In genomic region chr2:63064197-63064596, GRCh38 we compare ENCODE assay signal across 22 cellular contexts. TPM values are rescaled to one million over a fixed set of nuclear protein-coding genes. Genes with fewer than 3 reads are reported as not detected.
DNase-seq lines count a peak whose midpoint lies in the region; ATAC-seq, FAIRE-seq and TF ChIP-seq lines count a peak whose summit lies in the region.
"Had no signal": no experiment of that assay in that cellular context is flagged by ENCODE, and none has a peak within 500 bp of the region (broad histone marks: within the 10 kb centered on the region; RNA-seq: fewer than 3 reads in every experiment).

No MANE protein-coding gene starts in this region.

- H3K27ac ChIP-seq in HepG2 (ENCODE audit: extremely low read length, insufficient read depth, low read length) = no peak overlapping the region
- no peak overlapping the region for H3K27ac ChIP-seq in right lobe of liver
- no peak overlapping the region for H3K27ac ChIP-seq in psoas muscle
- H3K27ac ChIP-seq: BLaER1 treated with 17β-estradiol and CSF1 and Interleukin-3, amounts not matched to agents 10 nM and 100 nM had no signal

- POLR2A ChIA-PET in HepG2 (lab: Yijun Ruan, JAX) = no interaction called here

- no peaks in the 10 kb centered on the region for H4K20me1 ChIP-seq in HepG2 (ENCODE audit: insufficient read depth, low read length)

- H3K36me3 ChIP-seq in HepG2 (replicated peaks in 1 of 2; ENCODE audit: control insufficient read depth in 1 of 2, insufficient read depth in 2 of 2, low read length in 2 of 2) (no peaks in the 10 kb centered on the region), right lobe of liver (no peaks in the 10 kb centered on the region), psoas muscle (ENCODE audit: insufficient read depth in 1 of 2, low read depth in 1 of 2) (no peaks in the 10 kb centered on the region)
- H3K36me3 ChIP-seq: BLaER1 treated with 17β-estradiol and CSF1 and Interleukin-3, amounts not matched to agents 10 nM and 100 nM had no signal

- H3K9ac ChIP-seq in HepG2 (ENCODE audit: insufficient read depth, low read depth, low read length) = no peak overlapping the region
- H3K9ac ChIP-seq: BLaER1 treated with 17β-estradiol and CSF1 and Interleukin-3, amounts not matched to agents 10 nM and 100 nM had no signal

- H3K4me1 Mint-ChIP-seq in chondrocyte (ENCODE audit: low read depth) = peaks cover 5% of the 10 kb centered on the region

- ATAC-seq in HepG2 (no peak), right lobe of liver (no peak), HG03159 (IDR thresholded peaks at IDR 0.05; ENCODE audit: unreplicated experiment) (no peak), psoas muscle (no peak)

- H3K27me3 Mint-ChIP-seq in chondrocyte (ENCODE audit: low read depth) = peaks cover 71% of the 10 kb centered on the region

- intact Hi-C loops in HepG2 (cut with micrococcal nuclease; ENCODE audit: unreplicated experiment) = no loop called here
- intact Hi-C loops in right lobe of liver (cut with DNase I) = no loop called here
- intact Hi-C loops in psoas muscle (cut with DNase I) = no loop called here

- TF ChIP-seq CTCF in HepG2 (CRISPR knock-in tag; IDR thresholded peaks at IDR 0.05) = no peak
- TF ChIP-seq CTCF in right lobe of liver (IDR thresholded peaks at IDR 0.05) = no peak
- no peak for TF ChIP-seq CTCF in psoas muscle (IDR thresholded peaks at IDR 0.05)
- no peak for TF ChIP-seq CTCF in chondrocyte (IDR thresholded peaks at IDR 0.05)

- H3K27ac Mint-ChIP-seq in chondrocyte (ENCODE audit: unreplicated experiment) = no peak overlapping the region
- H3K27ac Mint-ChIP-seq: CD8-positive, alpha-beta memory T cell had no signal

- peak; percentile 4 for DNase-seq in NCI-H1105 treated with DMSO at 0.1 percent for 48 hours (lab: John Stamatoyannopoulos, UW)
- no peak for DNase-seq in NCI-H1105 (lab: John Stamatoyannopoulos, UW)
- no peak for DNase-seq in HepG2 (ENCODE audit: low spot score)
- DNase-seq in right lobe of liver = no peak
- DNase-seq in NCI-H82 treated with DMSO at 0.1 percent for 48 hours (lab: John Stamatoyannopoulos, UW; ENCODE audit: unreplicated experiment) = peak; percentile 87
- no peak for DNase-seq in psoas muscle
- no peak for DNase-seq in chondrocyte (ENCODE audit: low spot score)
- DNase-seq: 8988T; CD8-positive, alpha-beta memory T cell; EL; NCI-H1048; NCI-H1694; NCI-H2107; NCI-H446 treated with DMSO at 0.1 percent for 48 hours; NK-92 treated with Interleukin-12 subunit alpha and Interleukin-12 subunit beta, amount 100 ng/mL, for 24 hours; RPMI8226; SIG-M5 had no signal

- WGBS in HepG2 (ENCODE audit: low lambda C conversion rate) = 44% methylated on average over 1 of the region's 1 CpG
- WGBS in right lobe of liver (ENCODE audit: insufficient coverage, low coverage, low lambda C conversion rate, missing lambda C conversion rate) = 44% methylated on average over 1 of the region's 1 CpG
- WGBS in psoas muscle, 3 donors = 24 to 43% (median 31%) methylated on average over 1 of the region's 1 CpG

- CTCF ChIA-PET in HepG2 (lab: Yijun Ruan, JAX; ENCODE audit: low intra/inter-chr PET ratio, low total read pairs) = no interaction called here

- H3K4me3 Mint-ChIP-seq in chondrocyte (ENCODE audit: unreplicated experiment) = no peak overlapping the region
- H3K4me3 Mint-ChIP-seq: CD8-positive, alpha-beta memory T cell had no signal

- no TSS peak for BruUV-seq in HepG2 (replicated peaks; lab: Mats Ljungman, UMichigan)

- TF ChIP-seq EP300 in HepG2 (IDR thresholded peaks at IDR 0.05; ENCODE audit: low read depth in 2 of 2, low read length in 2 of 2) (no peak), HepG2 (CRISPR knock-in tag; IDR thresholded peaks at IDR 0.05; ENCODE audit: borderline replicate concordance) (no peak)

- TF ChIP-seq RAD21 in HepG2 (CRISPR knock-in tag; IDR thresholded peaks at IDR 0.05) = no peak

- H3K4me3 ChIP-seq in HepG2 (replicated peaks in 1 of 3; ENCODE audit: insufficient read depth in 1 of 3, low read depth in 2 of 3, low read length in 3 of 3) (no peak overlapping the region), right lobe of liver (no peak overlapping the region), psoas muscle (no peak overlapping the region)
- H3K4me3 ChIP-seq: BLaER1 treated with 17β-estradiol and CSF1 and Interleukin-3, amounts not matched to agents 10 nM and 100 nM had no signal

- in situ Hi-C loops in HepG2 (cut with HindIII; ENCODE audit: extremely low pct_ligation_motif_present, low pct_unique_long_range_greater_than_20kb) = loop anchor here (25.0 kb wide), 1 partner anchor 652 kb away; no protein-coding TSS in a partner anchor

- no peak overlapping the region for H3K4me2 ChIP-seq in HepG2 (ENCODE audit: low read depth, low read length)
- H3K4me2 ChIP-seq: BLaER1 treated with 17β-estradiol and CSF1 and Interleukin-3, amounts not matched to agents 10 nM and 100 nM had no signal

- H2AFZ ChIP-seq in HepG2 (ENCODE audit: low read length) = no peak overlapping the region

- no peaks in the 10 kb centered on the region for H3K79me2 ChIP-seq in HepG2 (ENCODE audit: insufficient read depth, low read length)

- H3K9me3 ChIP-seq in HepG2 (ENCODE audit: low read length) = no peaks in the 10 kb centered on the region
- H3K9me3 ChIP-seq in right lobe of liver = no peaks in the 10 kb centered on the region
- H3K9me3 ChIP-seq in psoas muscle = no peaks in the 10 kb centered on the region

- no peak for TF ChIP-seq POLR2A in HepG2 (IDR thresholded peaks at IDR 0.05; ENCODE audit: insufficient read depth in 1 of 2, low read depth in 2 of 2, low read length in 2 of 2)
- TF ChIP-seq POLR2A in right lobe of liver (IDR thresholded peaks at IDR 0.05) = no peak

- H3K27me3 ChIP-seq in HepG2 (ENCODE audit: control insufficient read depth in 1 of 2, insufficient read depth in 2 of 2, low read length in 2 of 2) = no peaks in the 10 kb centered on the region
- peaks cover 17 to 65% of the 10 kb centered on the region in 2 donors for H3K27me3 ChIP-seq in right lobe of liver
- H3K27me3 ChIP-seq in psoas muscle (ENCODE audit: insufficient read depth in 3 of 3, low read length in 2 of 3) = peaks cover 7 to 94% (median 18%) of the 10 kb centered on the region in 3 donors

- peaks cover 10% of the 10 kb centered on the region for H3K9me3 Mint-ChIP-seq in chondrocyte (ENCODE audit: low read depth)

- no peak for FAIRE-seq in HepG2 (lab: Jason Lieb, UNC)
- FAIRE-seq: H1, HTR-8/SVneo had no signal

- H3K4me1 ChIP-seq in HepG2 (ENCODE audit: insufficient read depth, low read length) = 0 out of 2 replicates have a peak, but pooled peaks cover 5% of the 10 kb centered on the region
- peaks cover 0 to 6% (median 0%) of the 10 kb centered on the region in 4 donors for H3K4me1 ChIP-seq in right lobe of liver
- H3K4me1 ChIP-seq in psoas muscle = peaks cover 8% of the 10 kb centered on the region

- peaks cover 7% of the 10 kb centered on the region for H3K36me3 Mint-ChIP-seq in chondrocyte (ENCODE audit: low read depth)

TF ChIP-seq in HepG2, 621 proteins besides CTCF, POLR2A, EP300 and RAD21:
- TF ChIP-seq ZNF251 (CRISPR knock-in tag; IDR thresholded peaks at IDR 0.05) = no peak
- peak; percentile 88 for TF ChIP-seq ZNF7 (CRISPR knock-in tag; IDR thresholded peaks at IDR 0.05)
- peak; percentile 96 for TF ChIP-seq LCORL (IDR thresholded peaks at IDR 0.05)
- TF ChIP-seq LCORL (CRISPR knock-in tag; IDR thresholded peaks at IDR 0.05) = no peak

RNA-seq across cellular contexts. Expression of gene OTX1, which starts 13.6 kb away (rescaled TPM):
- total RNA-seq in HepG2 (2016; rRNA removed; fragmentation: Illumina TruSeq; extraction: Trizol) (3.0 and 5.0 TPM in 2 replicates), right lobe of liver (not detected), psoas muscle (not detected), chondrocyte (0.10 to 0.53 TPM in 2 of 3 replicates, not detected in the other)
- total RNA-seq in HepG2 (2016; cell fraction: cytosol; rRNA removed; fragmentation: Illumina TruSeq; extraction: Trizol; ENCODE audit: low read depth) = 3.1 and 4.3 TPM in 2 replicates
- 2.5 and 4.2 TPM in 2 replicates for total RNA-seq in HepG2 (2016; cell fraction: insoluble cytoplasmic fraction; rRNA removed; fragmentation: Illumina TruSeq; extraction: Trizol)
- 4.1 and 4.3 TPM in 2 replicates for total RNA-seq in HepG2 (2016; cell fraction: membrane; rRNA removed; fragmentation: Illumina TruSeq; extraction: Trizol)
- total RNA-seq in HepG2 (2016; cell fraction: nucleus; rRNA removed; fragmentation: Illumina TruSeq; extraction: Trizol) = 9.0 and 9.1 TPM in 2 replicates
- polyA plus RNA-seq in HepG2 (2011; rRNA removed) (1.0 and 1.6 TPM in 2 replicates), psoas muscle (not detected)
- polyA plus RNA-seq in HepG2 (2011; cell fraction: cytosol; rRNA removed) = 0.47 and 0.66 TPM in 2 replicates
- polyA plus RNA-seq in HepG2 (2011; cell fraction: nucleus; rRNA removed) = 12.1 and 16.1 TPM in 2 replicates
- polyA plus RNA-seq in HepG2 (2012) = 7.7 and 7.9 TPM in 2 replicates
- polyA plus RNA-seq in HepG2 (2016; cell fraction: cytosol; fragmentation: Illumina TruSeq; extraction: Trizol; ENCODE audit: low read depth) = 1.1 and 1.2 TPM in 2 replicates
- polyA plus RNA-seq in HepG2 (2016; cell fraction: insoluble cytoplasmic fraction; fragmentation: Illumina TruSeq; extraction: Trizol; ENCODE audit: low read depth) = 6.4 and 9.1 TPM in 2 replicates
- 3.3 and 4.0 TPM in 2 replicates for polyA plus RNA-seq in HepG2 (2016; cell fraction: membrane; fragmentation: Illumina TruSeq; extraction: Trizol; ENCODE audit: low read depth)
- polyA plus RNA-seq in HepG2 (2016; cell fraction: nucleus; fragmentation: Illumina TruSeq; extraction: Trizol; ENCODE audit: insufficient read depth, low read depth) = 24.6 and 24.9 TPM in 2 replicates
- polyA minus RNA-seq in HepG2 (2011; rRNA and poly(A)+ RNA removed; ENCODE audit: low replicate concordance) = 0.82 and 6.6 TPM in 2 replicates
- polyA minus RNA-seq in HepG2 (2011; cell fraction: cytosol; rRNA and poly(A)+ RNA removed) = 2.1 and 2.2 TPM in 2 replicates
- polyA minus RNA-seq in HepG2 (2011; cell fraction: nucleus; rRNA and poly(A)+ RNA removed) = 16.4 and 25.8 TPM in 2 replicates
- total RNA-seq: CD8-positive, alpha-beta memory T cell; T-helper 1 cell treated with Interleukin-12 subunit alpha and Interleukin-12 subunit beta and Interleukin-4 antibody, amounts not matched to agents 30 ng/mL and 1 ng/mL, for 36 hours had no signal
- polyA plus RNA-seq: CD8-positive, alpha-beta memory T cell had no signal

Comparison
In these comparisons a context has a peak if more than half of its experiments do, and no peak if none do; other contexts are left out.
1. DNase-seq: peak in NCI-H1105 treated with DMSO at 0.1 percent for 48 hours (single experiment) and NCI-H82 treated with DMSO at 0.1 percent for 48 hours (single experiment); none in NCI-H1105 (single experiment), HepG2 (single experiment), right lobe of liver (0 of 3), psoas muscle (0 of 2) and chondrocyte (single experiment).